ENCODE assay signal across 8 cellular contexts in the genomic region with DNA sequence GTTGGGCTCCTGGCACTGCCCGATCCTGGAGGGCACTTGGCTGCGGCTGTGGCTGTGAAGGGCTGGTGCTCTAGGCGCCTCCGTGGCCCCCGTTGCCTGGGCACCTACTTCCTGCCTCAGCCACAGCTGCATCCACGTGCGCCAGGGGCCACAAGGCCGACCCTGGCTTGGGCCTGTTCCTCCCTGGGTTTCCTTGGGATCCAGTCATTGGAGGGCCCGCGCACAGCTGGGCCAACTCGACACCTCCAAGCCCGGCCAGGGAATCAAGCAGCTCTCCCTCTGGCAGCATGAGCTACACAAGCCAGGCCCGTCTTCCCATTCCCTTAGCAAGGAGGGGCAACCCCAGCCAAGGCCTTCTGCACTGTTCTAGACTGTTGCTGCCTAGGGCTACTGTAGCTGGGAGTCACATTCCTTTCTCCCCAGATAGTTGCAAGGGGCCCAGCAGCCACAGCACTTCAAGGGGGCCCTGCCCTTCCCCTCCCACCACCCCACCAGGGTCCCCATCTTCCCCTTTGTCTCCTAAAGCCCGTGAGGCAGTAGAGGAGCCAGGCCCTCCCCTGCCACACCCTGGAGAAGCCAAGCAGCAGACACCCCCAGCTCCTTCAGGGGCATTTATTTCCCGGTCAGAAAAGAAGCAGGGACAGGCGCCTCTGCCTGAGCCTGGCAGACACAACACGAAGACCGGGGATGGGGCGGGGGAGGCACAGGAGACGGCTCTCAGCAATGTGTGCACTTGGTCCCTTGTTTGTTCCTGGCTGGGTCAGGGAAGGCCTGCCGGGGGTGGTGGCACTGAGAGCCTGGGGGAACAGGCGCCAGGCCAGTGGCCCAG. TPM values are rescaled to one million over a fixed set of nuclear protein-coding genes. Genes with fewer than 3 reads are reported as not detected.
DNase-seq lines count a peak whose midpoint lies in the region; ATAC-seq, FAIRE-seq and TF ChIP-seq lines count a peak whose summit lies in the region.

No MANE protein-coding gene starts in this region.

- CTCF ChIA-PET in AG04450 (lab: Charles Lee) (no interaction called here), endothelial cell of umbilical vein (lab: Charles Lee) (no interaction called here)

- no peak overlapping the region for H3K14ac ChIP-seq in neuronal stem cell (ENCODE audit: low read length)

- H3K4me1 ChIP-seq in endothelial cell of umbilical vein (ENCODE audit: control insufficient read depth, extremely low read depth, insufficient read depth, low read length) (peaks cover 17% of the 10 kb centered on the region), neuronal stem cell (ENCODE audit: control insufficient read depth in 2 of 2, insufficient read depth in 1 of 2, low read depth in 1 of 2, low read length in 2 of 2) (peaks cover 17 to 20% of the 10 kb centered on the region in 2 donors)

- H4K8ac ChIP-seq in neuronal stem cell (ENCODE audit: low read depth, low read length), result peak overlapping the region; percentile 17

- H2AK5ac ChIP-seq in neuronal stem cell (ENCODE audit: low read depth, low read length), result peak overlapping the region; percentile 70

- peaks cover 6 to 19% of the 10 kb centered on the region in 2 experiments for H3K36me3 ChIP-seq in endothelial cell of umbilical vein (ENCODE audit: control insufficient read depth in 2 of 2, extremely low read depth in 1 of 2, insufficient read depth in 2 of 2, low read length in 2 of 2)
- H3K36me3 ChIP-seq in neuronal stem cell (replicated peaks in 1 of 2; ENCODE audit: control insufficient read depth in 2 of 2, insufficient read depth in 2 of 2, low read length in 2 of 2), result peaks cover 37 to 71% of the 10 kb centered on the region in 2 donors

- no peak overlapping the region for H2BK15ac ChIP-seq in neuronal stem cell (ENCODE audit: low read length)

- H3K27ac ChIP-seq in AG04450 (ENCODE audit: low read depth, low read length), result peak overlapping the region; percentile 73
- H3K27ac ChIP-seq in endothelial cell of umbilical vein (ENCODE audit: insufficient read depth, low read depth, low read length), result no peak overlapping the region
- H3K27ac ChIP-seq in neuronal stem cell (replicated peaks; ENCODE audit: low read length), result peak overlapping the region; percentile 59

- H2BK12ac ChIP-seq in neuronal stem cell (ENCODE audit: low read length), result peak overlapping the region; percentile 22

- H3K4me2 ChIP-seq in endothelial cell of umbilical vein (ENCODE audit: insufficient read depth, low read length) (no peak overlapping the region), neuronal stem cell (ENCODE audit: insufficient read depth, low read length, poor library complexity, severe bottlenecking) (no peak overlapping the region)

- no peaks in the 10 kb centered on the region for H3K9me1 ChIP-seq in endothelial cell of umbilical vein (replicated peaks; ENCODE audit: control insufficient read depth, extremely low read depth, insufficient read depth, low read length)

- POLR2A ChIA-PET in AG04450 (lab: Yijun Ruan, JAX) (interaction anchor here (0.6 to 1.2 kb wide), 3 partner anchors 11 to 184 kb away, joined by 3 to 6 read pairs (median 3); partner anchors contain the start of genes ARL16, HGS and MCRIP1), endothelial cell of umbilical vein (lab: Charles Lee) (no interaction called here)

- peak overlapping the region; percentile 38 for H3K18ac ChIP-seq in neuronal stem cell (ENCODE audit: low read length)

- H2BK120ac ChIP-seq in neuronal stem cell (ENCODE audit: low read depth, low read length), result no peak overlapping the region

- H3K4me3 ChIP-seq in AG04450 (ENCODE audit: low read depth, low read length), result no peak overlapping the region
- no peak overlapping the region for H3K4me3 ChIP-seq in endothelial cell of umbilical vein (replicated peaks in 1 of 3; ENCODE audit: insufficient read depth in 1 of 3, low read depth in 1 of 3, low read length in 3 of 3)
- H3K4me3 ChIP-seq in neuronal stem cell (ENCODE audit: low read length in 2 of 2), result no peak overlapping the region

- no peaks in the 10 kb centered on the region for H4K20me1 ChIP-seq in endothelial cell of umbilical vein (replicated peaks; ENCODE audit: control insufficient read depth, extremely low read depth, insufficient read depth, low read length)

- TF ChIP-seq POLR2A in GM18526 (IDR thresholded peaks at IDR 0.05; ENCODE audit: extremely low read depth, insufficient read length), result peak; percentile 49
- TF ChIP-seq POLR2A in endothelial cell of umbilical vein (IDR thresholded peaks at IDR 0.05; ENCODE audit: low read depth, low read length), result peak; percentile 27

- peak overlapping the region; percentile 99 for H3K23ac ChIP-seq in neuronal stem cell (ENCODE audit: low read depth, low read length, poor library complexity)

- H3K27me3 ChIP-seq in AG04450 (ENCODE audit: control insufficient read depth, insufficient read depth, low read length), result no peaks in the 10 kb centered on the region
- no peaks in the 10 kb centered on the region for H3K27me3 ChIP-seq in endothelial cell of umbilical vein (ENCODE audit: control insufficient read depth in 2 of 2, insufficient read depth in 2 of 2, low read length in 2 of 2)
- H3K27me3 ChIP-seq in neuronal stem cell (ENCODE audit: control insufficient read depth in 3 of 3, insufficient read depth in 3 of 3, low read depth in 1 of 3, low read length in 3 of 3), result no peaks in the 10 kb centered on the region

- dilution Hi-C loops in endothelial cell of umbilical vein (cut with MboI; ENCODE audit: extremely low pct_ligation_motif_present, low sequenced_read_pairs), result no loop called here

- TF ChIP-seq CTCF in AG04450 (IDR thresholded peaks at IDR 0.05; ENCODE audit: low read depth, low read length) (no peak), endothelial cell of umbilical vein (IDR thresholded peaks at IDR 0.05; ENCODE audit: extremely low read depth in 1 of 2, insufficient read depth in 1 of 2, low read depth in 1 of 2, low read length in 2 of 2) (no peak)

- no peak overlapping the region for H3K9ac ChIP-seq in endothelial cell of umbilical vein (replicated peaks; ENCODE audit: extremely low read depth, insufficient read depth, low read length)
- H3K9ac ChIP-seq in neuronal stem cell (ENCODE audit: low read depth, low read length, poor library complexity), result no peak overlapping the region

- H3K4ac ChIP-seq in neuronal stem cell (ENCODE audit: low read length), result peak overlapping the region; percentile 23

- peak overlapping the region; percentile 80 for H2BK5ac ChIP-seq in neuronal stem cell (ENCODE audit: low read length)

- H3K9me3 ChIP-seq in AG04450 (ENCODE audit: control insufficient read depth, insufficient read depth, low read length) (no peaks in the 10 kb centered on the region; the same call in 1 of the 2 replicates), endothelial cell of umbilical vein (replicated peaks; ENCODE audit: control insufficient read depth, insufficient read depth, low read length) (no peaks in the 10 kb centered on the region), neuronal stem cell (replicated peaks in 1 of 2; ENCODE audit: control insufficient read depth in 2 of 2, insufficient read depth in 1 of 2, low read depth in 1 of 2, low read length in 2 of 2) (no peaks in the 10 kb centered on the region)

- H3K79me2 ChIP-seq in endothelial cell of umbilical vein (ENCODE audit: control insufficient read depth, insufficient read depth, low read length), result peaks cover 27% of the 10 kb centered on the region

- no TSS peak for BruUV-seq in endothelial cell of umbilical vein (replicated peaks; lab: Mats Ljungman, UMichigan)

- intact Hi-C loops in endothelial cell of umbilical vein (cut with micrococcal nuclease), result no loop called here

- no peak for FAIRE-seq in endothelial cell of umbilical vein (lab: Jason Lieb, UNC)

- no peak overlapping the region for H4K91ac ChIP-seq in neuronal stem cell (ENCODE audit: low read depth, low read length, poor library complexity)

- WGBS in neuronal stem cell (ENCODE audit: extremely low coverage in 2 of 2, insufficient read length in 2 of 2, insufficient replicate concordance in 1 of 2), 2 donors, result no CpG with 5 or more reads among the region's 22 CpGs

- no peak for ATAC-seq in GM18858 (IDR thresholded peaks at IDR 0.05; ENCODE audit: unreplicated experiment)
- no peak for ATAC-seq in GM21576 (IDR thresholded peaks at IDR 0.05; ENCODE audit: unreplicated experiment)

- H3K79me1 ChIP-seq in neuronal stem cell (ENCODE audit: low read depth, low read length), result peaks cover 30% of the 10 kb centered on the region

- DNase-seq in AG04450 (ENCODE audit: low read depth, low spot score) (no peak), SW480 (ENCODE audit: low spot score) (peak; percentile 68), endothelial cell of umbilical vein (ENCODE audit: low read depth, low spot score) (no peak), neuronal stem cell (ENCODE audit: low spot score) (no peak)
- no peak for DNase-seq in NK-92 treated with Interleukin-12 subunit alpha and Interleukin-12 subunit beta, amount 100 ng/mL, for 24 hours (lab: John Stamatoyannopoulos, UW)

- H2AFZ ChIP-seq in endothelial cell of umbilical vein (ENCODE audit: low read depth, low read length), result no peak overlapping the region
- H2AFZ ChIP-seq in neuronal stem cell (ENCODE audit: low read length), result no peak overlapping the region

RNA-seq across cellular contexts. Expression of gene ARHGDIA, which starts 3.8 kb away (rescaled TPM):
- polyA plus RNA-seq in AG04450 (2011; rRNA removed) (62.2 and 78.6 TPM in 2 replicates), endothelial cell of umbilical vein (358 and 487 TPM in 2 replicates)
- polyA minus RNA-seq in AG04450 (2011; rRNA and poly(A)+ RNA removed), result 48.6 and 62.3 TPM in 2 replicates
- total RNA-seq in endothelial cell of umbilical vein, result 617 and 645 TPM in 2 replicates
- 204 and 238 TPM in 2 replicates for polyA plus RNA-seq in endothelial cell of umbilical vein (2011; cell fraction: cytosol; rRNA removed)
- polyA plus RNA-seq in endothelial cell of umbilical vein (2011; cell fraction: nucleus; rRNA removed), result 287 and 328 TPM in 2 replicates
- polyA plus RNA-seq in endothelial cell of umbilical vein (2012), result 413 and 718 TPM in 2 replicates
- 53.7 and 74.5 TPM in 2 replicates for polyA minus RNA-seq in endothelial cell of umbilical vein
- 92.8 TPM for polyA minus RNA-seq in endothelial cell of umbilical vein (2011; cell fraction: cytosol; rRNA and poly(A)+ RNA removed)
- polyA minus RNA-seq in endothelial cell of umbilical vein (2011; cell fraction: nucleus; rRNA and poly(A)+ RNA removed), result 59.1 and 110 TPM in 2 replicates
- polyA plus RNA-seq in neuronal stem cell (2013, experiment 1 of 2), result 124 TPM
- 118 TPM for polyA plus RNA-seq in neuronal stem cell (2013, experiment 2 of 2)

RNA-seq across cellular contexts. Expression of gene P4HB, which starts 7.0 kb away (rescaled TPM):
- 158 and 342 TPM in 2 replicates for polyA plus RNA-seq in AG04450 (2011; rRNA removed)
- 175 and 204 TPM in 2 replicates for polyA minus RNA-seq in AG04450 (2011; rRNA and poly(A)+ RNA removed)
- total RNA-seq in endothelial cell of umbilical vein, result 872 and 988 TPM in 2 replicates
- 156 and 201 TPM in 2 replicates for polyA plus RNA-seq in endothelial cell of umbilical vein
- 267 and 311 TPM in 2 replicates for polyA plus RNA-seq in endothelial cell of umbilical vein (2011; cell fraction: cytosol; rRNA removed)
- polyA plus RNA-seq in endothelial cell of umbilical vein (2011; cell fraction: nucleus; rRNA removed), result 226 and 268 TPM in 2 replicates
- polyA plus RNA-seq in endothelial cell of umbilical vein (2012), result 1,187 and 1,248 TPM in 2 replicates
- polyA minus RNA-seq in endothelial cell of umbilical vein, result 283 and 318 TPM in 2 replicates
- 90.5 TPM for polyA minus RNA-seq in endothelial cell of umbilical vein (2011; cell fraction: cytosol; rRNA and poly(A)+ RNA removed)
- 199 and 203 TPM in 2 replicates for polyA minus RNA-seq in endothelial cell of umbilical vein (2011; cell fraction: nucleus; rRNA and poly(A)+ RNA removed)
- polyA plus RNA-seq in neuronal stem cell (2013, experiment 1 of 2), result 321 TPM
- 298 TPM for polyA plus RNA-seq in neuronal stem cell (2013, experiment 2 of 2)

RNA-seq across cellular contexts. Expression of gene ALYREF, which starts 24.0 kb away (rescaled TPM):
- polyA plus RNA-seq in AG04450 (2011; rRNA removed) (57.7 and 57.8 TPM in 2 replicates), endothelial cell of umbilical vein (92.0 and 101 TPM in 2 replicates)
- 71.3 and 94.4 TPM in 2 replicates for polyA minus RNA-seq in AG04450 (2011; rRNA and poly(A)+ RNA removed)
- 175 and 183 TPM in 2 replicates for total RNA-seq in endothelial cell of umbilical vein
- 141 and 155 TPM in 2 replicates for polyA plus RNA-seq in endothelial cell of umbilical vein (2011; cell fraction: cytosol; rRNA removed)
- polyA plus RNA-seq in endothelial cell of umbilical vein (2011; cell fraction: nucleus; rRNA removed), result 92.7 and 104 TPM in 2 replicates
- 107 and 129 TPM in 2 replicates for polyA plus RNA-seq in endothelial cell of umbilical vein (2012)
- polyA minus RNA-seq in endothelial cell of umbilical vein, result 91.3 and 110 TPM in 2 replicates
- polyA minus RNA-seq in endothelial cell of umbilical vein (2011; cell fraction: cytosol; rRNA and poly(A)+ RNA removed), result 82.1 TPM
- 20.8 and 37.7 TPM in 2 replicates for polyA minus RNA-seq in endothelial cell of umbilical vein (2011; cell fraction: nucleus; rRNA and poly(A)+ RNA removed)
- 76.8 TPM for polyA plus RNA-seq in neuronal stem cell (2013, experiment 1 of 2)
- 74.5 TPM for polyA plus RNA-seq in neuronal stem cell (2013, experiment 2 of 2)

RNA-seq across cellular contexts. Expression of gene ANAPC11, which starts 24.2 kb away (rescaled TPM):
- polyA plus RNA-seq in AG04450 (2011; rRNA removed) (213 and 233 TPM in 2 replicates), endothelial cell of umbilical vein (801 and 844 TPM in 2 replicates)
- polyA minus RNA-seq in AG04450 (2011; rRNA and poly(A)+ RNA removed), result 34.5 and 40.6 TPM in 2 replicates
- total RNA-seq in endothelial cell of umbilical vein, result 126 and 128 TPM in 2 replicates
- polyA plus RNA-seq in endothelial cell of umbilical vein (2011; cell fraction: cytosol; rRNA removed), result 408 and 478 TPM in 2 replicates
- polyA plus RNA-seq in endothelial cell of umbilical vein (2011; cell fraction: nucleus; rRNA removed), result 130 and 153 TPM in 2 replicates
- 181 and 236 TPM in 2 replicates for polyA plus RNA-seq in endothelial cell of umbilical vein (2012)
- polyA minus RNA-seq in endothelial cell of umbilical vein, result 90.8 and 105 TPM in 2 replicates
- 57.0 TPM for polyA minus RNA-seq in endothelial cell of umbilical vein (2011; cell fraction: cytosol; rRNA and poly(A)+ RNA removed)
- polyA minus RNA-seq in endothelial cell of umbilical vein (2011; cell fraction: nucleus; rRNA and poly(A)+ RNA removed), result 14.8 and 21.0 TPM in 2 replicates
- polyA plus RNA-seq in neuronal stem cell (2013, experiment 1 of 2), result 316 TPM
- polyA plus RNA-seq in neuronal stem cell (2013, experiment 2 of 2), result 330 TPM

RNA-seq across cellular contexts. Expression of gene PPP1R27, which starts 32.5 kb away (rescaled TPM):
- not detected in 2 replicates for polyA plus RNA-seq in AG04450 (2011; rRNA removed)
- polyA minus RNA-seq in AG04450 (2011; rRNA and poly(A)+ RNA removed), result not detected in 2 replicates
- not detected in 2 replicates for total RNA-seq in endothelial cell of umbilical vein
- polyA plus RNA-seq in endothelial cell of umbilical vein, result not detected in 2 replicates
- polyA plus RNA-seq in endothelial cell of umbilical vein (2011; cell fraction: cytosol; rRNA removed), result not detected in 2 replicates
- polyA plus RNA-seq in endothelial cell of umbilical vein (2011; cell fraction: nucleus; rRNA removed), result 0.10 TPM in 1 of 2 replicates, not detected in the other
- polyA plus RNA-seq in endothelial cell of umbilical vein (2012), result not detected in 2 replicates
- not detected in 2 replicates for polyA minus RNA-seq in endothelial cell of umbilical vein
- not detected for polyA minus RNA-seq in endothelial cell of umbilical vein (2011; cell fraction: cytosol; rRNA and poly(A)+ RNA removed)
- not detected in 2 replicates for polyA minus RNA-seq in endothelial cell of umbilical vein (2011; cell fraction: nucleus; rRNA and poly(A)+ RNA removed)
- 0.20 TPM for polyA plus RNA-seq in neuronal stem cell (2013, experiment 1 of 2)
- 0.21 TPM for polyA plus RNA-seq in neuronal stem cell (2013, experiment 2 of 2)
